Comparison of ENCODE assay signal across 8 cellular contexts in the genomic region with DNA sequence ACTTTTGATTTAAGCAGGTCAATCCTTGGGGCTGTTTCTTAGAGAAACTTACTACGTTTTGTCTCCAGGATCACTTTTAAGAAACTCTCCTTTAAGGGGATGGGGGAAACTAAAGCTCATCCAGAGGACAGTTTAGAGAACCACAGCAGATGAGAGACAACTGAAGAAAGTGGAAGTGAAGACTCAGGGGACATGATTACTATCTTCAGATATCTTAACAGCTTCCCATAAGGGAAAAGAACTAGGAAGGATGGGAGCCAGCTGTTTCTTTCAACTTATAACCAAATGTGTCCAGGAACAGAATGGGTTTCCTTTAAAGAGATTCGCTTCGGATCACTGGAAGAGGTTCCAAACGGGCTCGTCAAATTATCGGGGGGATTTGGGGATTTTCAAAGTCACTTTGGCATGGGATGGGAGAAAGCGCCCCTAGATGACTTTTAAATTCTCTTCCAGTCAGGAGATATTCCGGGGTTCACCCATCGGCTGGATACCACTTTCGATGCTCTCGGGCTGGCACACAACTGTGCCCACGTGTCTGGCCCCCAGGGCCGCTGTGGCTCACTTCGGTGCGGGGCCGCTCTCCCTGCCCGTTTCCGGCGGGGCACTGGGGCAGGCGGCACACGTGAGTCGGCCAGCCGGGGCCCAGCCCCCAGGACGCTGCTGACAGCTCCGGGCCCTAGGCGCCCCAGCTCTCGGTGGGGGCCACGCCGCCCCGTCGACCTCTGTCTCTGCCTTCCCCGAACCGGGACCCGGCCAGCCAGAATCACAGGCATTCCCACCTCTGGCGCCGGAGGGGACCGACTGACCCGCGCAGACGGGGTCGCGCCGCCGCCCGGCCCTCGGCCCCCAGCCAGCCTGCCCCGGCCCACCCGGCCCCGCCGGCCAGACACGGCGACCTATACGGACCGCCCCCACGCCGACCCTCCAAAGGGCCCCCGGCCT. TPM values are rescaled to one million over a fixed set of nuclear protein-coding genes. Genes with fewer than 3 reads are reported as not detected.
DNase-seq lines count a peak whose midpoint lies in the region; ATAC-seq and TF ChIP-seq lines count a peak whose summit lies in the region.

No MANE protein-coding gene starts in this region.

- H3K4me3 Mint-ChIP-seq in stimulated activated memory B cell treated with anti-CD40 and anti-IgM and Interleukin-4, amounts not matched to agents 10 μg/mL and 1 μg/mL and 100 μg/mL, for 72 hours: peak overlapping the region; percentile 87

- H3K27ac Mint-ChIP-seq in stimulated activated memory B cell treated with anti-CD40 and anti-IgM and Interleukin-4, amounts not matched to agents 10 μg/mL and 1 μg/mL and 100 μg/mL, for 72 hours: peak overlapping the region; percentile 78

- intact Hi-C loops in mucosa of descending colon (cut with DNase I, micrococcal nuclease): no loop called here

- H3K9me3 ChIP-seq in mucosa of descending colon: no peaks in the 10 kb centered on the region

- H3K36me3 ChIP-seq in mucosa of descending colon (ENCODE audit: low read depth): no peaks in the 10 kb centered on the region

- peaks cover 12% of the 10 kb centered on the region for H3K4me1 Mint-ChIP-seq in stimulated activated memory B cell treated with anti-CD40 and anti-IgM and Interleukin-4, amounts not matched to agents 10 μg/mL and 1 μg/mL and 100 μg/mL, for 72 hours

- peak; percentile 47 for ATAC-seq in HG02623 (IDR thresholded peaks at IDR 0.05; ENCODE audit: unreplicated experiment)
- ATAC-seq in mucosa of descending colon: peak; percentile 81
- peak; percentile 90 for ATAC-seq in stimulated activated memory B cell treated with anti-CD40 and anti-IgM and Interleukin-4, amounts not matched to agents 10 μg/mL and 1 μg/mL and 100 μg/mL, for 72 hours

- no peaks in the 10 kb centered on the region for H3K36me3 Mint-ChIP-seq in stimulated activated memory B cell treated with anti-CD40 and anti-IgM and Interleukin-4, amounts not matched to agents 10 μg/mL and 1 μg/mL and 100 μg/mL, for 72 hours

- peak overlapping the region; percentile 79 for H3K4me3 ChIP-seq in mucosa of descending colon

- peak; percentile 5 for DNase-seq in NCI-H1436 (lab: John Stamatoyannopoulos, UW)
- no peak for DNase-seq in NCI-H1436 treated with DMSO at 0.1 percent for 48 hours (lab: John Stamatoyannopoulos, UW)
- peak; percentile 55 for DNase-seq in NCI-H510A (lab: John Stamatoyannopoulos, UW)
- DNase-seq in activated CD8-positive, alpha-beta memory T cell treated with anti-CD3 and anti-CD28 coated beads for 48 hours (ENCODE audit: low read depth in 2 of 3, low spot score in 2 of 3): peak; percentile 10 to 23 (median 17)
- DNase-seq in epidermal melanocyte (ENCODE audit: insufficient read length, low spot score): peak; percentile 23
- DNase-seq in mucosa of descending colon: peak; percentile 61 to 80 (median 78)

- H3K4me1 ChIP-seq in mucosa of descending colon (ENCODE audit: low read depth): peaks cover 6% of the 10 kb centered on the region

- no peak for TF ChIP-seq CTCF in mucosa of descending colon (IDR thresholded peaks at IDR 0.05)

- H3K27me3 Mint-ChIP-seq in stimulated activated memory B cell treated with anti-CD40 and anti-IgM and Interleukin-4, amounts not matched to agents 10 μg/mL and 1 μg/mL and 100 μg/mL, for 72 hours: no peaks in the 10 kb centered on the region

- no peaks in the 10 kb centered on the region for H3K9me3 Mint-ChIP-seq in stimulated activated memory B cell treated with anti-CD40 and anti-IgM and Interleukin-4, amounts not matched to agents 10 μg/mL and 1 μg/mL and 100 μg/mL, for 72 hours

RNA-seq across cellular contexts. Expression of a gene that starts 1.0 kb away (rescaled TPM):
- total RNA-seq in mucosa of descending colon: 10 to 100 TPM; 25.1 to 66.9 (median 35.6) TPM
